ENCODE assay signal across 20 cellular contexts in genomic region chr9:95488971-95489370, GRCh38. TPM values are rescaled to one million over a fixed set of nuclear protein-coding genes. Genes with fewer than 3 reads are reported as not detected.
DNase-seq lines count a peak whose midpoint lies in the region; ATAC-seq and TF ChIP-seq lines count a peak whose summit lies in the region.
"Had no signal": no experiment of that assay in that cellular context is flagged by ENCODE, and none has a peak within 500 bp of the region (broad histone marks: within the 10 kb centered on the region; RNA-seq: fewer than 3 reads in every experiment).

No MANE protein-coding gene starts in this region.

- no peaks in the 10 kb centered on the region for H3K9me3 Mint-ChIP-seq in CD8-positive, alpha-beta memory T cell
- H3K9me3 Mint-ChIP-seq: CD4-positive, alpha-beta T cell; IgD-negative memory B cell had no signal

- H3K4me3 Mint-ChIP-seq in CD8-positive, alpha-beta memory T cell, result no peak overlapping the region
- H3K4me3 Mint-ChIP-seq: CD4-positive, alpha-beta T cell had no signal

- H2BK120ac ChIP-seq in mesendoderm (ENCODE audit: low read depth, low read length), result no peak overlapping the region

- no peak for TF ChIP-seq POLR2A in stomach (IDR thresholded peaks at IDR 0.05)

- DNase-seq in NCI-H2227 (lab: John Stamatoyannopoulos, UW; ENCODE audit: unreplicated experiment), result peak; percentile 47
- DNase-seq in NCI-H2227 treated with DMSO at 0.1 percent for 48 hours (lab: John Stamatoyannopoulos, UW), result no peak
- no peak for DNase-seq in HEK293T (ENCODE audit: extremely low spot score)
- DNase-seq in mesendoderm, result peak; percentile 31
- DNase-seq in stomach, result no peak
- DNase-seq in CD8-positive, alpha-beta memory T cell, result no peak
- DNase-seq: AML-193; CD4-positive, alpha-beta T cell; DMS153; DMS79; GDM1; GOT3; H7 had no signal

- peaks cover 42% of the 10 kb centered on the region for H3K79me2 ChIP-seq in mesendoderm (ENCODE audit: control insufficient read depth, insufficient read depth, low read length)

- H3K27me3 Mint-ChIP-seq in CD8-positive, alpha-beta memory T cell, result peaks cover 0 to 5% of the 10 kb centered on the region in 2 donors
- H3K27me3 Mint-ChIP-seq: CD4-positive, alpha-beta T cell; IgD-negative memory B cell had no signal

- peaks cover 38% of the 10 kb centered on the region for H3K79me1 ChIP-seq in mesendoderm (ENCODE audit: low read length)

- H3K36me3 Mint-ChIP-seq in CD8-positive, alpha-beta memory T cell, result peaks cover 0 to 11% (median 5%) of the 10 kb centered on the region in 3 donors

- no peak overlapping the region for H2AK5ac ChIP-seq in mesendoderm (ENCODE audit: low read length)

- WGBS in mesendoderm (ENCODE audit: extremely low coverage, insufficient coverage, low lambda C conversion rate), result no CpG with 5 or more reads among the region's 4 CpGs
- 61 to 82% (median 67%) methylated on average over 4 of the region's 4 CpGs for WGBS in stomach, 5 donors

- H3K9me3 ChIP-seq in stomach, result no peaks in the 10 kb centered on the region
- no peaks in the 10 kb centered on the region for H3K9me3 ChIP-seq in CD8-positive, alpha-beta memory T cell (ENCODE audit: low read length)
- H3K9me3 ChIP-seq: A549 had no signal

- H4K8ac ChIP-seq in mesendoderm (ENCODE audit: low read depth, low read length), result no peak overlapping the region

- POLR2A ChIA-PET in HEK293T (lab: Yijun Ruan, JAX), result no interaction called here
- POLR2A ChIA-PET in CD8-positive, alpha-beta memory T cell (lab: Charles Lee), result interaction anchor here (0.6 kb wide), 1 partner anchor 372 kb away, joined by 3 read pairs; no protein-coding TSS in a partner anchor

- H3K56ac ChIP-seq in mesendoderm (ENCODE audit: low read length), result no peak overlapping the region

- no peak overlapping the region for H2BK5ac ChIP-seq in mesendoderm (ENCODE audit: low read length)

- H3K27ac ChIP-seq in mesendoderm (ENCODE audit: low read depth, low read length) (no peak overlapping the region), stomach (peak overlapping the region in 3 of 5 donors; percentile 13 to 30 (median 14))
- H3K27ac ChIP-seq in CD8-positive, alpha-beta memory T cell (ENCODE audit: low read depth, low read length), result no peak overlapping the region
- H3K27ac ChIP-seq: 22Rv1, A549, C4-2B had no signal

- H3K23ac ChIP-seq in mesendoderm (ENCODE audit: low read length), result no peak overlapping the region

- H3K4me1 ChIP-seq in mesendoderm (ENCODE audit: control insufficient read depth, low read depth, low read length), result peaks cover 4% of the 10 kb centered on the region
- peaks cover 18 to 71% (median 46%) of the 10 kb centered on the region in 4 donors for H3K4me1 ChIP-seq in stomach
- peaks cover 28% of the 10 kb centered on the region for H3K4me1 ChIP-seq in CD8-positive, alpha-beta memory T cell (ENCODE audit: insufficient read depth, low read length)
- H3K4me1 ChIP-seq: A549 had no signal

- intact Hi-C loops in stomach (cut with DNase I; ENCODE audit: low total_unique reads), result no loop called here

- no peak for ATAC-seq in HG03565 (IDR thresholded peaks at IDR 0.05; ENCODE audit: unreplicated experiment)
- ATAC-seq: A549, HCT116, HepG2 had no signal

- no peak overlapping the region for H3K4ac ChIP-seq in mesendoderm (ENCODE audit: low read depth, low read length)

- peak overlapping the region in 1 of 8 donors; percentile 78 for H3K27ac Mint-ChIP-seq in CD8-positive, alpha-beta memory T cell
- H3K27ac Mint-ChIP-seq: CD4-positive, alpha-beta T cell had no signal

- CTCF ChIA-PET in HEK293T (lab: Yijun Ruan, JAX), result no interaction called here
- CTCF ChIA-PET in CD8-positive, alpha-beta memory T cell (lab: Charles Lee), result interaction anchor here (1.5 kb wide), 1 partner anchor 12 kb away, joined by 3 read pairs; no protein-coding TSS in a partner anchor

- H3K4me3 ChIP-seq in mesendoderm (ENCODE audit: low read length) (no peak overlapping the region), stomach (no peak overlapping the region)
- no peak overlapping the region for H3K4me3 ChIP-seq in CD8-positive, alpha-beta memory T cell (ENCODE audit: low read length)
- H3K4me3 ChIP-seq: A549 had no signal

- H3K4me1 Mint-ChIP-seq in CD8-positive, alpha-beta memory T cell, result peaks cover 47 to 78% (median 66%) of the 10 kb centered on the region in 3 donors

- H2BK15ac ChIP-seq in mesendoderm (replicated peaks; ENCODE audit: low read depth), result no peak overlapping the region

- no peak for TF ChIP-seq CTCF in stomach (IDR thresholded peaks at IDR 0.05)

- TF ChIP-seq EP300 in stomach (IDR thresholded peaks at IDR 0.05), result no peak

- H3K36me3 ChIP-seq in mesendoderm (ENCODE audit: control insufficient read depth, insufficient read depth, low read length) (no peaks in the 10 kb centered on the region), stomach (peaks cover 0 to 5% (median 1%) of the 10 kb centered on the region in 4 donors)
- no peaks in the 10 kb centered on the region for H3K36me3 ChIP-seq in CD8-positive, alpha-beta memory T cell (ENCODE audit: insufficient read depth, low read length)

- no peak overlapping the region for H3K9ac ChIP-seq in mesendoderm (ENCODE audit: low read length)

- no peak overlapping the region for H3K4me2 ChIP-seq in mesendoderm (ENCODE audit: low read length)
- H3K4me2 ChIP-seq: A549 had no signal

- H3K27me3 ChIP-seq in mesendoderm (ENCODE audit: insufficient read depth, low read length, poor library complexity) (no peaks in the 10 kb centered on the region), stomach (no peaks in the 10 kb centered on the region)
- H3K27me3 ChIP-seq in CD8-positive, alpha-beta memory T cell (ENCODE audit: insufficient read depth, low read length, poor library complexity, severe bottlenecking), result no peaks in the 10 kb centered on the region

- H3K18ac ChIP-seq in mesendoderm (ENCODE audit: low read length), result no peak overlapping the region

- no peak overlapping the region for H4K5ac ChIP-seq in mesendoderm (ENCODE audit: low read length)

TF ChIP-seq in HEK293T, 16 proteins besides CTCF, POLR2A, EP300 and RAD21:
- TF ChIP-seq, protein P1, sequence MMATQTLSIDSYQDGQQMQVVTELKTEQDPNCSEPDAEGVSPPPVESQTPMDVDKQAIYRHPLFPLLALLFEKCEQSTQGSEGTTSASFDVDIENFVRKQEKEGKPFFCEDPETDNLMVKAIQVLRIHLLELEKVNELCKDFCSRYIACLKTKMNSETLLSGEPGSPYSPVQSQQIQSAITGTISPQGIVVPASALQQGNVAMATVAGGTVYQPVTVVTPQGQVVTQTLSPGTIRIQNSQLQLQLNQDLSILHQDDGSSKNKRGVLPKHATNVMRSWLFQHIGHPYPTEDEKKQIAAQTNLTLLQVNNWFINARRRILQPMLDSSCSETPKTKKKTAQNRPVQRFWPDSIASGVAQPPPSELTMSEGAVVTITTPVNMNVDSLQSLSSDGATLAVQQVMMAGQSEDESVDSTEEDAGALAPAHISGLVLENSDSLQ (IDR thresholded peaks at IDR 0.05), result peak; percentile 67
- no peak for TF ChIP-seq FOXM1 (IDR thresholded peaks at IDR 0.05; ENCODE audit: borderline replicate concordance)

RNA-seq across cellular contexts. Expression of gene PTCH1, which starts 27.8 kb away (rescaled TPM):
- polyA plus RNA-seq in mesendoderm (2013, experiment 1 of 2), result 11.7 TPM
- 11.3 TPM for polyA plus RNA-seq in mesendoderm (2013, experiment 2 of 2)
- total RNA-seq in stomach, result 10 to 100 TPM; 20.6 to 53.3 (median 28.0) TPM
- polyA plus RNA-seq in stomach, result 1 to 10 TPM; 3.9 to 9.3 (median 8.6) TPM
- 1 to 10 TPM; 7.1 to 7.9 TPM for total RNA-seq in CD8-positive, alpha-beta memory T cell
- 23.3 TPM for polyA plus RNA-seq in CD8-positive, alpha-beta memory T cell

Comparison
In these comparisons a context has a peak if more than half of its experiments do, and no peak if none do; other contexts are left out.
1. DNase-seq: peak in NCI-H2227 (single experiment) and mesendoderm (single experiment); none in NCI-H2227 treated with DMSO at 0.1 percent for 48 hours (single experiment), HEK293T (single experiment), stomach (single experiment) and CD8-positive, alpha-beta memory T cell (0 of 5).
2. H3K27ac ChIP-seq: peak in stomach (3 of 5); none in mesendoderm (single experiment) and CD8-positive, alpha-beta memory T cell (single experiment).